ENCODE assay signal across 2 cellular contexts in genomic region chr11:85947431-85948272, GRCh38.
TF ChIP-seq lines count a peak whose summit lies in the region.

No MANE protein-coding gene starts in this region.

TF ChIP-seq in GM23338, 12 proteins besides CTCF, POLR2A, EP300 and RAD21 (continued from another document):
- TF ChIP-seq, protein P1, sequence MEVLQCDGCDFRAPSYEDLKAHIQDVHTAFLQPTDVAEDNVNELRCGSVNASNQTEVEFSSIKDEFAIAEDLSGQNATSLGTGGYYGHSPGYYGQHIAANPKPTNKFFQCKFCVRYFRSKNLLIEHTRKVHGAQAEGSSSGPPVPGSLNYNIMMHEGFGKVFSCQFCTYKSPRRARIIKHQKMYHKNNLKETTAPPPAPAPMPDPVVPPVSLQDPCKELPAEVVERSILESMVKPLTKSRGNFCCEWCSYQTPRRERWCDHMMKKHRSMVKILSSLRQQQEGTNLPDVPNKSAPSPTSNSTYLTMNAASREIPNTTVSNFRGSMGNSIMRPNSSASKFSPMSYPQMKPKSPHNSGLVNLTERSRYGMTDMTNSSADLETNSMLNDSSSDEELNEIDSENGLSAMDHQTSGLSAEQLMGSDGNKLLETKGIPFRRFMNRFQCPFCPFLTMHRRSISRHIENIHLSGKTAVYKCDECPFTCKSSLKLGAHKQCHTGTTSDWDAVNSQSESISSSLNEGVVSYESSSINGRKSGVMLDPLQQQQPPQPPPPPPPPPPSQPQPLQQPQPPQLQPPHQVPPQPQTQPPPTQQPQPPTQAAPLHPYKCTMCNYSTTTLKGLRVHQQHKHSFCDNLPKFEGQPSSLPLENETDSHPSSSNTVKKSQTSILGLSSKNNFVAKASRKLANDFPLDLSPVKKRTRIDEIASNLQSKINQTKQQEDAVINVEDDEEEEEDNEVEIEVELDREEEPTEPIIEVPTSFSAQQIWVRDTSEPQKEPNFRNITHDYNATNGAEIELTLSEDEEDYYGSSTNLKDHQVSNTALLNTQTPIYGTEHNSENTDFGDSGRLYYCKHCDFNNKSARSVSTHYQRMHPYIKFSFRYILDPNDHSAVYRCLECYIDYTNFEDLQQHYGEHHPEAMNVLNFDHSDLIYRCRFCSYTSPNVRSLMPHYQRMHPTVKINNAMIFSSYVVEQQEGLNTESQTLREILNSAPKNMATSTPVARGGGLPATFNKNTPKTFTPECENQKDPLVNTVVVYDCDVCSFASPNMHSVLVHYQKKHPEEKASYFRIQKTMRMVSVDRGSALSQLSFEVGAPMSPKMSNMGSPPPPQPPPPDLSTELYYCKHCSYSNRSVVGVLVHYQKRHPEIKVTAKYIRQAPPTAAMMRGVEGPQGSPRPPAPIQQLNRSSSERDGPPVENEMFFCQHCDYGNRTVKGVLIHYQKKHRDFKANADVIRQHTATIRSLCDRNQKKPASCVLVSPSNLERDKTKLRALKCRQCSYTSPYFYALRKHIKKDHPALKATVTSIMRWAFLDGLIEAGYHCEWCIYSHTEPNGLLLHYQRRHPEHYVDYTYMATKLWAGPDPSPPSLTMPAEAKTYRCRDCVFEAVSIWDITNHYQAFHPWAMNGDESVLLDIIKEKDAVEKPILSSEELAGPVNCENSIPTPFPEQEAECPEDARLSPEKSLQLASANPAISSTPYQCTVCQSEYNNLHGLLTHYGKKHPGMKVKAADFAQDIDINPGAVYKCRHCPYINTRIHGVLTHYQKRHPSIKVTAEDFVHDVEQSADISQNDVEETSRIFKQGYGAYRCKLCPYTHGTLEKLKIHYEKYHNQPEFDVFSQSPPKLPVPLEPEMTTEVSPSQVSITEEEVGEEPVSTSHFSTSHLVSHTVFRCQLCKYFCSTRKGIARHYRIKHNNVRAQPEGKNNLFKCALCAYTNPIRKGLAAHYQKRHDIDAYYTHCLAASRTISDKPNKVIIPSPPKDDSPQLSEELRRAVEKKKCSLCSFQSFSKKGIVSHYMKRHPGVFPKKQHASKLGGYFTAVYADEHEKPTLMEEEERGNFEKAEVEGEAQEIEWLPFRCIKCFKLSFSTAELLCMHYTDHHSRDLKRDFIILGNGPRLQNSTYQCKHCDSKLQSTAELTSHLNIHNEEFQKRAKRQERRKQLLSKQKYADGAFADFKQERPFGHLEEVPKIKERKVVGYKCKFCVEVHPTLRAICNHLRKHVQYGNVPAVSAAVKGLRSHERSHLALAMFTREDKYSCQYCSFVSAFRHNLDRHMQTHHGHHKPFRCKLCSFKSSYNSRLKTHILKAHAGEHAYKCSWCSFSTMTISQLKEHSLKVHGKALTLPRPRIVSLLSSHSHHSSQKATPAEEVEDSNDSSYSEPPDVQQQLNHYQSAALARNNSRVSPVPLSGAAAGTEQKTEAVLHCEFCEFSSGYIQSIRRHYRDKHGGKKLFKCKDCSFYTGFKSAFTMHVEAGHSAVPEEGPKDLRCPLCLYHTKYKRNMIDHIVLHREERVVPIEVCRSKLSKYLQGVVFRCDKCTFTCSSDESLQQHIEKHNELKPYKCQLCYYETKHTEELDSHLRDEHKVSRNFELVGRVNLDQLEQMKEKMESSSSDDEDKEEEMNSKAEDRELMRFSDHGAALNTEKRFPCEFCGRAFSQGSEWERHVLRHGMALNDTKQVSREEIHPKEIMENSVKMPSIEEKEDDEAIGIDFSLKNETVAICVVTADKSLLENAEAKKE (CRISPR knock-in tag; IDR thresholded peaks at IDR 0.05) = no peak
- TF ChIP-seq, protein P2, sequence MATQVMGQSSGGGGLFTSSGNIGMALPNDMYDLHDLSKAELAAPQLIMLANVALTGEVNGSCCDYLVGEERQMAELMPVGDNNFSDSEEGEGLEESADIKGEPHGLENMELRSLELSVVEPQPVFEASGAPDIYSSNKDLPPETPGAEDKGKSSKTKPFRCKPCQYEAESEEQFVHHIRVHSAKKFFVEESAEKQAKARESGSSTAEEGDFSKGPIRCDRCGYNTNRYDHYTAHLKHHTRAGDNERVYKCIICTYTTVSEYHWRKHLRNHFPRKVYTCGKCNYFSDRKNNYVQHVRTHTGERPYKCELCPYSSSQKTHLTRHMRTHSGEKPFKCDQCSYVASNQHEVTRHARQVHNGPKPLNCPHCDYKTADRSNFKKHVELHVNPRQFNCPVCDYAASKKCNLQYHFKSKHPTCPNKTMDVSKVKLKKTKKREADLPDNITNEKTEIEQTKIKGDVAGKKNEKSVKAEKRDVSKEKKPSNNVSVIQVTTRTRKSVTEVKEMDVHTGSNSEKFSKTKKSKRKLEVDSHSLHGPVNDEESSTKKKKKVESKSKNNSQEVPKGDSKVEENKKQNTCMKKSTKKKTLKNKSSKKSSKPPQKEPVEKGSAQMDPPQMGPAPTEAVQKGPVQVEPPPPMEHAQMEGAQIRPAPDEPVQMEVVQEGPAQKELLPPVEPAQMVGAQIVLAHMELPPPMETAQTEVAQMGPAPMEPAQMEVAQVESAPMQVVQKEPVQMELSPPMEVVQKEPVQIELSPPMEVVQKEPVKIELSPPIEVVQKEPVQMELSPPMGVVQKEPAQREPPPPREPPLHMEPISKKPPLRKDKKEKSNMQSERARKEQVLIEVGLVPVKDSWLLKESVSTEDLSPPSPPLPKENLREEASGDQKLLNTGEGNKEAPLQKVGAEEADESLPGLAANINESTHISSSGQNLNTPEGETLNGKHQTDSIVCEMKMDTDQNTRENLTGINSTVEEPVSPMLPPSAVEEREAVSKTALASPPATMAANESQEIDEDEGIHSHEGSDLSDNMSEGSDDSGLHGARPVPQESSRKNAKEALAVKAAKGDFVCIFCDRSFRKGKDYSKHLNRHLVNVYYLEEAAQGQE (IDR thresholded peaks at IDR 0.05; ENCODE audit: unreplicated experiment) = no peak
- TF ChIP-seq CREB1 (CRISPR knock-in tag; IDR thresholded peaks at IDR 0.05; ENCODE audit: low read depth) (no peak), POLR2AphosphoS5 (IDR thresholded peaks at IDR 0.05; ENCODE audit: low read depth) (no peak), NANOG (IDR thresholded peaks at IDR 0.05; ENCODE audit: borderline replicate concordance) (no peak), ZNF331 (CRISPR knock-in tag; IDR thresholded peaks at IDR 0.05; ENCODE audit: low read depth) (no peak)
TF ChIP-seq in GM23338: peak in this region for 0.

TF ChIP-seq in SK-N-SH, 30 proteins besides CTCF, POLR2A, EP300 and RAD21 (continued from another document):
- TF ChIP-seq CHD2 (IDR thresholded peaks at IDR 0.05; ENCODE audit: low read length, partially characterized antibody) = no peak
- TF ChIP-seq MXI1 (IDR thresholded peaks at IDR 0.05; ENCODE audit: low read depth, low read length) = no peak
